In the genomic region with DNA sequence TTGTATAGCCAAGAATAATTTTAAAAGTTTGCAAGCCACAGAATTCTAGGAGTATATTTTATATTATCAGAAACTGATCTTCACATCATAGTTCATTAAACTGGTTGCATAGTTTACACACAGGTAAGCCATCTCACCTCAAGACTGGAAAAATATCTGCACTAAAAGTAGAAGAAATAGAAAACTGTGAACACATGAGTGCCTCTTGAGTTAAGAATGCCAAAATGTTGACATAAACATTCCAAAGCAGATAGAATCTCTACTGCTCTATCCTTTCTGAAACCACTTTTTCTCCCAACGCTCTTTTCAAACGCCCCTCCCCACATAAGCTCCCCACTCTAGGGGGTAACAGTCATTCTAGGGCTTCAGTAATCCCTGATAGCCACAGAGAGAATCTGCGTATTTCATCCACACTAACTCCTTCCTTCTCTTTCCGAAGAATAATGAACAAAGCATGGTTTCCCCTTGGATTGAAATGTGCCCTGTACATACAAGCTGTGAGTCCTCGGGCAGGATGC, we compare ENCODE assay signal across 16 cellular contexts.
DNase-seq lines count a peak whose midpoint lies in the region; ATAC-seq and TF ChIP-seq lines count a peak whose summit lies in the region.
"Had no signal": no experiment of that assay in that cellular context is flagged by ENCODE, and none has a peak within 500 bp of the region (broad histone marks: within the 10 kb centered on the region; RNA-seq: fewer than 3 reads in every experiment).

No MANE protein-coding gene starts in this region.

- WGBS in hepatocyte (ENCODE audit: low lambda C conversion rate, missing lambda C conversion rate): 45% methylated on average over 5 of the region's 5 CpGs

- H3K4me1 Mint-ChIP-seq in Calu3 (ENCODE audit: low read depth, unreplicated experiment) (peaks cover 11% of the 10 kb centered on the region), neural progenitor cell (no peaks in the 10 kb centered on the region)
- no peaks in the 10 kb centered on the region for H3K4me1 Mint-ChIP-seq in CD4-positive, alpha-beta memory T cell
- H3K4me1 Mint-ChIP-seq: B cell, IgD-negative memory B cell had no signal

- BruUV-seq in Calu3 (replicated peaks; lab: Mats Ljungman, UMichigan): no TSS peak

- H2AFZ ChIP-seq in hepatocyte: no peak overlapping the region
- no peak overlapping the region for H2AFZ ChIP-seq in neural progenitor cell (replicated peaks)

- no peak overlapping the region for H3K4me3 Mint-ChIP-seq in Calu3 (ENCODE audit: low read depth, unreplicated experiment)
- H3K4me3 Mint-ChIP-seq in neural progenitor cell: no peak overlapping the region
- H3K4me3 Mint-ChIP-seq in CD4-positive, alpha-beta memory T cell: no peak overlapping the region
- H3K4me3 Mint-ChIP-seq: B cell; CD4-positive, alpha-beta T cell; IgD-negative memory B cell had no signal

- POLR2A ChIA-PET in CD4-positive, alpha-beta memory T cell (lab: Charles Lee; ENCODE audit: partially characterized antibody): no interaction called here

- no peak for TF ChIP-seq CTCF in Calu3 (IDR thresholded peaks at IDR 0.05; ENCODE audit: unreplicated experiment)
- TF ChIP-seq CTCF in hepatocyte (IDR thresholded peaks at IDR 0.05; ENCODE audit: poor library complexity): no peak
- no peak for TF ChIP-seq CTCF in neural progenitor cell (IDR thresholded peaks at IDR 0.05)

- H3K4me2 ChIP-seq in hepatocyte (peak overlapping the region; percentile 8), neural progenitor cell (no peak overlapping the region)

- H3F3A ChIP-seq in neural progenitor cell (ENCODE audit: low read depth): no peaks in the 10 kb centered on the region

- H3K36me3 Mint-ChIP-seq in Calu3 (ENCODE audit: insufficient read depth, unreplicated experiment) (no peaks in the 10 kb centered on the region), neural progenitor cell (no peaks in the 10 kb centered on the region)
- H3K36me3 Mint-ChIP-seq in CD4-positive, alpha-beta memory T cell: no peaks in the 10 kb centered on the region
- H3K36me3 Mint-ChIP-seq: IgD-negative memory B cell had no signal

- H3K9me2 ChIP-seq in hepatocyte (replicated peaks; ENCODE audit: insufficient read depth): no peaks in the 10 kb centered on the region

- CTCF ChIA-PET in Calu3 (lab: Charles Lee): no interaction called here
- CTCF ChIA-PET in CD4-positive, alpha-beta memory T cell (lab: Charles Lee; ENCODE audit: partially characterized antibody): no interaction called here

- intact Hi-C loops in Calu3 (cut with micrococcal nuclease; ENCODE audit: unreplicated experiment): no loop called here
- intact Hi-C loops in CD4-positive, alpha-beta memory T cell (cut with micrococcal nuclease): no loop called here

- H3K4me3 ChIP-seq in hepatocyte (no peak overlapping the region), neural progenitor cell (no peak overlapping the region)
- no peak overlapping the region for H3K4me3 ChIP-seq in CD4-positive, alpha-beta memory T cell (ENCODE audit: low read length in 2 of 2)
- H3K4me3 ChIP-seq: GM12878, HAP-1 had no signal

- no peaks in the 10 kb centered on the region for H4K20me1 ChIP-seq in hepatocyte (ENCODE audit: insufficient read depth, poor library complexity, severe bottlenecking)
- H4K20me1 ChIP-seq in neural progenitor cell (ENCODE audit: low read depth): no peaks in the 10 kb centered on the region

- H3K27me3 ChIP-seq in hepatocyte (no peaks in the 10 kb centered on the region), neural progenitor cell (no peaks in the 10 kb centered on the region)
- H3K27me3 ChIP-seq in CD4-positive, alpha-beta memory T cell (ENCODE audit: insufficient read depth, low read length): no peaks in the 10 kb centered on the region

- H3K36me3 ChIP-seq in hepatocyte (replicated peaks; ENCODE audit: insufficient read depth, low read depth) (no peaks in the 10 kb centered on the region), neural progenitor cell (no peaks in the 10 kb centered on the region)
- H3K36me3 ChIP-seq in CD4-positive, alpha-beta memory T cell (ENCODE audit: insufficient read depth, low read length): no peaks in the 10 kb centered on the region
- H3K36me3 ChIP-seq: HAP-1 had no signal

- H3K9ac ChIP-seq in neural progenitor cell: no peak overlapping the region

- no peak for DNase-seq in Calu3
- peak; percentile 47 for DNase-seq in amniotic epithelial cell (ENCODE audit: low read depth)
- DNase-seq in hepatocyte (ENCODE audit: low spot score): no peak
- peak; percentile 11 for DNase-seq in neural progenitor cell (ENCODE audit: low spot score)
- DNase-seq in activated CD4-positive, CD25-positive, alpha-beta regulatory T cell (lab: John Stamatoyannopoulos, UW): no peak
- DNase-seq in CD4-positive, alpha-beta memory T cell: no peak
- DNase-seq in kidney tubule cell (ENCODE audit: low spot score): no peak
- DNase-seq: C1 segment of cervical spinal cord; CD4-positive, alpha-beta T cell; COR-L47; DMS 273 treated with DMSO at 0.1 percent for 48 hours had no signal

- peaks cover 16% of the 10 kb centered on the region for H3K4me1 ChIP-seq in hepatocyte (ENCODE audit: insufficient read depth)
- H3K4me1 ChIP-seq in neural progenitor cell: peaks cover 6% of the 10 kb centered on the region
- H3K4me1 ChIP-seq in CD4-positive, alpha-beta memory T cell (ENCODE audit: insufficient read depth, low read length): no peaks in the 10 kb centered on the region
- H3K4me1 ChIP-seq: HAP-1 had no signal

- no peaks in the 10 kb centered on the region for H3K27me3 Mint-ChIP-seq in Calu3 (ENCODE audit: unreplicated experiment)
- peaks cover 3% of the 10 kb centered on the region for H3K27me3 Mint-ChIP-seq in neural progenitor cell (ENCODE audit: insufficient read depth, low read depth)
- H3K27me3 Mint-ChIP-seq in CD4-positive, alpha-beta memory T cell: peaks cover 5 to 11% of the 10 kb centered on the region in 2 donors
- H3K27me3 Mint-ChIP-seq: IgD-negative memory B cell had no signal

- H3K79me2 ChIP-seq in hepatocyte: no peaks in the 10 kb centered on the region
- no peaks in the 10 kb centered on the region for H3K79me2 ChIP-seq in neural progenitor cell (ENCODE audit: low read depth)

- no peak for ATAC-seq in GM19397 (IDR thresholded peaks at IDR 0.05; ENCODE audit: unreplicated experiment)
- ATAC-seq: GM12878 had no signal

- H3K9me3 ChIP-seq in hepatocyte (ENCODE audit: low read depth): no peaks in the 10 kb centered on the region
- no peaks in the 10 kb centered on the region for H3K9me3 ChIP-seq in neural progenitor cell (ENCODE audit: low read depth)
- no peaks in the 10 kb centered on the region for H3K9me3 ChIP-seq in CD4-positive, alpha-beta memory T cell (ENCODE audit: control insufficient read depth in 1 of 2, low read length in 2 of 2)
- H3K9me3 ChIP-seq: HAP-1 had no signal

- H3K9me3 Mint-ChIP-seq in Calu3 (ENCODE audit: low read depth, unreplicated experiment) (no peaks in the 10 kb centered on the region), neural progenitor cell (no peaks in the 10 kb centered on the region)
- H3K9me3 Mint-ChIP-seq in CD4-positive, alpha-beta memory T cell: peaks cover 0 to 2% (median 0%) of the 10 kb centered on the region in 8 donors
- H3K9me3 Mint-ChIP-seq: CD4-positive, alpha-beta T cell had no signal

- no peak overlapping the region for H3K27ac ChIP-seq in hepatocyte
- H3K27ac ChIP-seq in neural progenitor cell: no peak overlapping the region
- H3K27ac ChIP-seq in CD4-positive, alpha-beta memory T cell (ENCODE audit: low read depth, low read length): no peak overlapping the region

- peak overlapping the region; percentile 39 for H3K27ac Mint-ChIP-seq in Calu3 (ENCODE audit: unreplicated experiment)
- no peak overlapping the region for H3K27ac Mint-ChIP-seq in neural progenitor cell
- no peak overlapping the region for H3K27ac Mint-ChIP-seq in CD4-positive, alpha-beta memory T cell
- H3K27ac Mint-ChIP-seq: B cell; CD4-positive, alpha-beta T cell; IgD-negative memory B cell had no signal

Comparison
In these comparisons a context has a peak if more than half of its experiments do, and no peak if none do; other contexts are left out.
1. DNase-seq: peak in amniotic epithelial cell (single experiment) and neural progenitor cell (single experiment); none in Calu3 (single experiment), hepatocyte (single experiment), activated CD4-positive, CD25-positive, alpha-beta regulatory T cell (0 of 4), CD4-positive, alpha-beta memory T cell (0 of 5) and kidney tubule cell (single experiment).